1 cellular context compared by ENCODE assay signal in the genomic region with DNA sequence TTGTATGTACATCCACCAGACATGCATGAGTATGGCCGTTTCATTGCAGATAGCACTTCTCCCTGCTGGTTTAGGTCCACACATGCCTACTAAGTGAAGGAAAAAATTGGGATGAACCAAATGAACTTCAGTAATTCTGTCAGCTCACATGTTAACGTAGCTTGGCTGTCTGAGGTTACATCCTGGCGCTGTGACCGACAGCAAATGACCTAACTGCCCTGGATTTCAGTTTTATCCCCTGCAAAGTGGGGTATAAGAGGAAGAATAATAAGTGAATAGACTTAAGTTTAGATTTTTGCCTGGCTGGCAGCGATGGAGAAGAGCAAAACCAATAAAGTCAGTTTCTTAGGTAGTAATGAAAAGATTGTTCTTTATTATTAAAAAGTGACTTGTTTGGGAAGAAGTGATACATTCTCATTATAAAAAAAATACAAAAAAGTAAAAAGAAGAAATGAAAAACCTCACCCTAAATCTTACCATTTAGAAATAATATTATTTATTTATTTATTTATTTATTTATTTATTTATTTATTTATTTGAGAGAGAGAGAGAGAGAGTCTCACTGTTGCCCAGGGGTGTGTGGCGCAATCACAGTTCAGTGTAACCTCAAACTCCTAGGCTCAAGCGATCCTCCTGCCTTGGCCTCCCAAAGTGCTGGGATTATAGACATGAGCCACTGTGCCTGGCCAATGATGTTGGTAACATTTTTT.
TF ChIP-seq lines count a peak whose summit lies in the region.

No MANE protein-coding gene starts in this region.

TF ChIP-seq in HEK293, 187 proteins besides CTCF, POLR2A, EP300 and RAD21 (continued from another document):
- TF ChIP-seq, protein P1, sequence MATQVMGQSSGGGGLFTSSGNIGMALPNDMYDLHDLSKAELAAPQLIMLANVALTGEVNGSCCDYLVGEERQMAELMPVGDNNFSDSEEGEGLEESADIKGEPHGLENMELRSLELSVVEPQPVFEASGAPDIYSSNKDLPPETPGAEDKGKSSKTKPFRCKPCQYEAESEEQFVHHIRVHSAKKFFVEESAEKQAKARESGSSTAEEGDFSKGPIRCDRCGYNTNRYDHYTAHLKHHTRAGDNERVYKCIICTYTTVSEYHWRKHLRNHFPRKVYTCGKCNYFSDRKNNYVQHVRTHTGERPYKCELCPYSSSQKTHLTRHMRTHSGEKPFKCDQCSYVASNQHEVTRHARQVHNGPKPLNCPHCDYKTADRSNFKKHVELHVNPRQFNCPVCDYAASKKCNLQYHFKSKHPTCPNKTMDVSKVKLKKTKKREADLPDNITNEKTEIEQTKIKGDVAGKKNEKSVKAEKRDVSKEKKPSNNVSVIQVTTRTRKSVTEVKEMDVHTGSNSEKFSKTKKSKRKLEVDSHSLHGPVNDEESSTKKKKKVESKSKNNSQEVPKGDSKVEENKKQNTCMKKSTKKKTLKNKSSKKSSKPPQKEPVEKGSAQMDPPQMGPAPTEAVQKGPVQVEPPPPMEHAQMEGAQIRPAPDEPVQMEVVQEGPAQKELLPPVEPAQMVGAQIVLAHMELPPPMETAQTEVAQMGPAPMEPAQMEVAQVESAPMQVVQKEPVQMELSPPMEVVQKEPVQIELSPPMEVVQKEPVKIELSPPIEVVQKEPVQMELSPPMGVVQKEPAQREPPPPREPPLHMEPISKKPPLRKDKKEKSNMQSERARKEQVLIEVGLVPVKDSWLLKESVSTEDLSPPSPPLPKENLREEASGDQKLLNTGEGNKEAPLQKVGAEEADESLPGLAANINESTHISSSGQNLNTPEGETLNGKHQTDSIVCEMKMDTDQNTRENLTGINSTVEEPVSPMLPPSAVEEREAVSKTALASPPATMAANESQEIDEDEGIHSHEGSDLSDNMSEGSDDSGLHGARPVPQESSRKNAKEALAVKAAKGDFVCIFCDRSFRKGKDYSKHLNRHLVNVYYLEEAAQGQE (tag by site-specific recombination; IDR thresholded peaks at IDR 0.05), result peak; percentile 63
- TF ChIP-seq MZF1 (tag by site-specific recombination; IDR thresholded peaks at IDR 0.05; ENCODE audit: borderline replicate concordance) (no peak), ZFP37 (tag by site-specific recombination; IDR thresholded peaks at IDR 0.05) (peak; percentile 52; the same call in 1 of the 2 replicates), ZNF558 (tag by site-specific recombination; IDR thresholded peaks at IDR 0.05) (no peak), ZNF202 (tag by site-specific recombination; IDR thresholded peaks at IDR 0.05; ENCODE audit: borderline replicate concordance) (peak; percentile 39; the same call in 1 of the 2 replicates)
- TF ChIP-seq, protein P2, sequence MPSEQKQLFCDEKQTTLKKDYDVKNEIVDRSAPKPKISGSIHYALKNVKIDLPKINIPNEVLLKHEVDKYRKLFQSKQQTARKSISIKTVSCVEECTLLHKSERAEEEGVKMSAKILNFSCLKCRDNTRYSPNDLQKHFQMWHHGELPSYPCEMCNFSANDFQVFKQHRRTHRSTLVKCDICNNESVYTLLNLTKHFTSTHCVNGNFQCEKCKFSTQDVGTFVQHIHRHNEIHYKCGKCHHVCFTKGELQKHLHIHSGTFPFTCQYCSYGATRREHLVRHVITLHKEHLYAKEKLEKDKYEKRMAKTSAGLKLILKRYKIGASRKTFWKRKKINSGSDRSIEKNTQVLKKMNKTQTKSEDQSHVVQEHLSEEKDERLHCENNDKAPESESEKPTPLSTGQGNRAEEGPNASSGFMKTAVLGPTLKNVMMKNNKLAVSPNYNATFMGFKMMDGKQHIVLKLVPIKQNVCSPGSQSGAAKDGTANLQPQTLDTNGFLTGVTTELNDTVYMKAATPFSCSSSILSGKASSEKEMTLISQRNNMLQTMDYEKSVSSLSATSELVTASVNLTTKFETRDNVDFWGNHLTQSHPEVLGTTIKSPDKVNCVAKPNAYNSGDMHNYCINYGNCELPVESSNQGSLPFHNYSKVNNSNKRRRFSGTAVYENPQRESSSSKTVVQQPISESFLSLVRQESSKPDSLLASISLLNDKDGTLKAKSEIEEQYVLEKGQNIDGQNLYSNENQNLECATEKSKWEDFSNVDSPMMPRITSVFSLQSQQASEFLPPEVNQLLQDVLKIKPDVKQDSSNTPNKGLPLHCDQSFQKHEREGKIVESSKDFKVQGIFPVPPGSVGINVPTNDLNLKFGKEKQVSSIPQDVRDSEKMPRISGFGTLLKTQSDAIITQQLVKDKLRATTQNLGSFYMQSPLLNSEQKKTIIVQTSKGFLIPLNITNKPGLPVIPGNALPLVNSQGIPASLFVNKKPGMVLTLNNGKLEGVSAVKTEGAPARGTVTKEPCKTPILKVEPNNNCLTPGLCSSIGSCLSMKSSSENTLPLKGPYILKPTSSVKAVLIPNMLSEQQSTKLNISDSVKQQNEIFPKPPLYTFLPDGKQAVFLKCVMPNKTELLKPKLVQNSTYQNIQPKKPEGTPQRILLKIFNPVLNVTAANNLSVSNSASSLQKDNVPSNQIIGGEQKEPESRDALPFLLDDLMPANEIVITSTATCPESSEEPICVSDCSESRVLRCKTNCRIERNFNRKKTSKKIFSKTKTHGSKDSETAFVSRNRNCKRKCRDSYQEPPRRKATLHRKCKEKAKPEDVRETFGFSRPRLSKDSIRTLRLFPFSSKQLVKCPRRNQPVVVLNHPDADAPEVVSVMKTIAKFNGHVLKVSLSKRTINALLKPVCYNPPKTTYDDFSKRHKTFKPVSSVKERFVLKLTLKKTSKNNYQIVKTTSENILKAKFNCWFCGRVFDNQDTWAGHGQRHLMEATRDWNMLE (tag by site-specific recombination; conservative IDR thresholded peaks at IDR 0.05; ENCODE audit: low read depth), result peak; percentile 70
- TF ChIP-seq, protein P3, sequence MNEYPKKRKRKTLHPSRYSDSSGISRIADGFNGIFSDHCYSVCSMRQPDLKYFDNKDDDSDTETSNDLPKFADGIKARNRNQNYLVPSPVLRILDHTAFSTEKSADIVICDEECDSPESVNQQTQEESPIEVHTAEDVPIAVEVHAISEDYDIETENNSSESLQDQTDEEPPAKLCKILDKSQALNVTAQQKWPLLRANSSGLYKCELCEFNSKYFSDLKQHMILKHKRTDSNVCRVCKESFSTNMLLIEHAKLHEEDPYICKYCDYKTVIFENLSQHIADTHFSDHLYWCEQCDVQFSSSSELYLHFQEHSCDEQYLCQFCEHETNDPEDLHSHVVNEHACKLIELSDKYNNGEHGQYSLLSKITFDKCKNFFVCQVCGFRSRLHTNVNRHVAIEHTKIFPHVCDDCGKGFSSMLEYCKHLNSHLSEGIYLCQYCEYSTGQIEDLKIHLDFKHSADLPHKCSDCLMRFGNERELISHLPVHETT (tag by site-specific recombination; IDR thresholded peaks at IDR 0.05), result no peak
